In the genomic region with DNA sequence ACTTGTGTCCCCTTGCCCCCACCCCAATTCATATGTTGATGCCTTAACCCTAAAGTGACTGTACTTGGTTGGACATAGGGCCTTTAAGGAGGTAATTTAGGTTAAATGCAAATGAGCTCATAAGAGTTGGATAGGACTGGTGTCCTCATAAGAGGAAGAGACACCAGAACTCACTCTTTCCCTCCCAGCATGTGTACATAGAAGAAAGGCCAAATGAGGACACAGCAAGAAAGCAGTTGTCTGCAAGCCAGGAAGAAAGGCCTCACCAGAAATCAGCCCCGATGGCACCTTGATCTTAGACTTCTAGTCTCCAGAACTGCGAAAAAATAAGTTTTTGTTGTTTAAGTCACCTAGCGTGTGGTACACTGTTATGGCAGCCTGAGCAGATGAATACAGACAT, we compare ENCODE assay signal across 16 cellular contexts.
"Had no signal": no experiment of that assay in that cellular context is flagged by ENCODE, and none has a peak within 500 bp of the region (broad histone marks: within the 10 kb centered on the region; RNA-seq: fewer than 3 reads in every experiment).

No MANE protein-coding gene starts in this region.

- H3K4me3 Mint-ChIP-seq: activated naive CD4-positive, alpha-beta T cell treated with anti-CD3 and anti-CD28 coated beads for 36 hours; activated T-helper 17 cell treated with anti-CD3 and anti-CD28 coated beads, Interleukin-2, amount 50 U/mL, for 72 hours; nephron had no signal

- H3K4me3 ChIP-seq: gastroesophageal sphincter, heart right ventricle, right atrium auricular region, skin epidermis, tibial artery had no signal

- ATAC-seq: activated CD4-positive, CD25-positive, alpha-beta regulatory T cell treated with anti-CD3 and anti-CD28 coated beads, Interleukin-2, amount 50 U/mL, for 24 hours; activated T-helper 17 cell treated with anti-CD3 and anti-CD28 coated beads, Interleukin-2, amount 50 U/mL, for 72 hours; gastroesophageal sphincter had no signal

- H3K27me3 Mint-ChIP-seq: activated T-helper 17 cell treated with anti-CD3 and anti-CD28 coated beads, Interleukin-2, amount 50 U/mL, for 72 hours; progenitor cell of endocrine pancreas had no signal

- H3K9me3 Mint-ChIP-seq: activated naive CD4-positive, alpha-beta T cell treated with anti-CD3 and anti-CD28 coated beads for 36 hours; activated T-helper 17 cell treated with anti-CD3 and anti-CD28 coated beads, Interleukin-2, amount 50 U/mL, for 72 hours; nephron had no signal

- H3K9me3 ChIP-seq: gastroesophageal sphincter, heart right ventricle, right atrium auricular region, tibial artery had no signal

- DNase-seq: activated CD4-positive, alpha-beta T cell treated with anti-CD3 and anti-CD28 coated beads, Interleukin-2, amount 50 U/mL, for 1 hour; activated naive CD4-positive, alpha-beta T cell treated with anti-CD3 and anti-CD28 coated beads for 36 hours; activated T-cell treated with anti-CD3 and anti-CD28 coated beads for 4 hours; heart right ventricle; occipital lobe; stimulated activated CD4-positive, alpha-beta T cell treated with anti-CD3 and anti-CD28 coated beads, Interleukin-15, amount 100 ng/mL, for 24 hours; stimulated activated CD4-positive, alpha-beta T cell treated with anti-CD3 and anti-CD28 coated beads, Interleukin-4, amount 100 ng/mL, for 1 hour; stimulated activated naive CD4-positive, alpha-beta T cell; tibial artery had no signal

- H3K27me3 ChIP-seq: gastroesophageal sphincter, heart right ventricle, right atrium auricular region, tibial artery had no signal

- H3K27ac ChIP-seq: gastroesophageal sphincter, heart right ventricle, right atrium auricular region, skin epidermis, tibial artery had no signal

- H3K27ac Mint-ChIP-seq: activated naive CD4-positive, alpha-beta T cell treated with anti-CD3 and anti-CD28 coated beads for 36 hours; activated T-helper 17 cell treated with anti-CD3 and anti-CD28 coated beads, Interleukin-2, amount 50 U/mL, for 72 hours; nephron had no signal
